Comparison of ENCODE assay signal across 33 cellular contexts in the genomic region with DNA sequence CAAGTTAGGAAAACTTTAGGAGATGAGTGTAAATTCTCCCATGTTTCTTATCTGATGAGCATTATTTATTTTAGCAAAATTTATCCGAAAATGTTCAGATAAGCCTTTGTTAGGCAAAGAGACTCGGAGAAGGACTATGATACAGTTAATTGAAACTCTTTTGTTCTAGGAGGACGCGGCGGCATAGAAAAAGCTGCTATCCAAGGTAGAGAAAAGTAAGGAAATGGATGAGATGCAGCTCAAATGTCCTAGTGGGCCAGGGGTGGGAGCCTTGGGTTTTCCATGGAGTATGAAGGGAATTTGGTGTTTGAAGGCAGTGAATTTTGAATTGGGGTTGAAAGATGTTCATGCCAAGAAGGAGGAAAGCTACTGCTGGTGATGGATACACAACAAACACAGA.
A peak's percentile ranks its signal among the peaks of the same experiment; 100 is the strongest.
DNase-seq lines count a peak whose midpoint lies in the region; ATAC-seq and TF ChIP-seq lines count a peak whose summit lies in the region.
"Had no signal": no experiment of that assay in that cellular context is flagged by ENCODE, and none has a peak within 500 bp of the region (broad histone marks: within the 10 kb centered on the region; RNA-seq: fewer than 3 reads in every experiment).

No MANE protein-coding gene starts in this region.

- no peaks in the 10 kb centered on the region for H3K9me3 ChIP-seq in SK-N-SH
- H3K9me3 ChIP-seq: A549, BE2C, Caco-2 had no signal

- WGBS in SK-N-SH (ENCODE audit: low lambda C conversion rate), result 69% methylated on average over 5 of the region's 5 CpGs

- POLR2A ChIA-PET in SK-N-SH (lab: Yijun Ruan, JAX), result no interaction called here

- CTCF ChIA-PET in SK-N-SH (lab: Yijun Ruan, JAX), result interaction anchor here (1.2 kb wide), 1 partner anchor 472 kb away, joined by 3 read pairs; no protein-coding TSS in a partner anchor

- no peak overlapping the region for H3K9ac ChIP-seq in SK-N-SH
- H3K9ac ChIP-seq: BLaER1; BLaER1 treated with 17β-estradiol and CSF1 and Interleukin-3, amounts not matched to agents 10 nM and 100 nM had no signal

- H3K27me3 ChIP-seq in SK-N-SH (ENCODE audit: insufficient read depth), result no peaks in the 10 kb centered on the region
- H3K27me3 ChIP-seq: BE2C; BLaER1; BLaER1 treated with 17β-estradiol and CSF1 and Interleukin-3, amounts not matched to agents 10 nM and 100 nM had no signal

- TF ChIP-seq RAD21 in SK-N-SH (IDR thresholded peaks at IDR 0.05; ENCODE audit: low read length), result no peak

- TF ChIP-seq EP300 in SK-N-SH (IDR thresholded peaks at IDR 0.05; ENCODE audit: borderline replicate concordance in 1 of 2, low read depth in 1 of 2, low read length in 1 of 2), result no peak

- DNase-seq in SK-N-SH (no peak), left kidney (ENCODE audit: low read depth, low spot score) (peak; percentile 12), NCI-H345 treated with DMSO at 0.1 percent for 48 hours (lab: John Stamatoyannopoulos, UW; ENCODE audit: unreplicated experiment) (no peak), endothelial cell (ENCODE audit: low spot score) (no peak)
- DNase-seq: 8988T; ACHN; AML-193; BE2C; C1 segment of cervical spinal cord; Caco-2; Calu3; CD4-positive, alpha-beta memory T cell; CD4-positive, alpha-beta T cell; CD4-positive, CD25-positive, alpha-beta regulatory T cell; CD8-positive, alpha-beta memory T cell; CD8-positive, alpha-beta T cell; COR-L47; DMS 273 treated with DMSO at 0.1 percent for 48 hours; DMS153; DMS53; DMS79; DMS79 treated with DMSO at 0.1 percent for 48 hours; DND-41; EL had no signal

- TF ChIP-seq CTCF in SK-N-SH (IDR thresholded peaks at IDR 0.05), result no peak
- no peak for TF ChIP-seq CTCF in endothelial cell (IDR thresholded peaks at IDR 0.05; ENCODE audit: unreplicated experiment)

- no peak overlapping the region for H3K4me3 ChIP-seq in SK-N-SH (ENCODE audit: low read depth in 2 of 2, low read length in 1 of 2)
- H3K4me3 ChIP-seq: A549; BLaER1; BLaER1 treated with 17β-estradiol and CSF1 and Interleukin-3, amounts not matched to agents 10 nM and 100 nM had no signal

- no peak overlapping the region for H3K27ac ChIP-seq in SK-N-SH (ENCODE audit: low read depth in 2 of 2, low read length in 1 of 2)
- H3K27ac ChIP-seq: 22Rv1; A549; BLaER1; BLaER1 treated with 17β-estradiol and CSF1 and Interleukin-3, amounts not matched to agents 10 nM and 100 nM; C4-2B had no signal

- H3K9me2 ChIP-seq in SK-N-SH, result no peaks in the 10 kb centered on the region

- peaks cover 1% of the 10 kb centered on the region for H3K27me3 Mint-ChIP-seq in endothelial cell (ENCODE audit: unreplicated experiment)
- H3K27me3 Mint-ChIP-seq: B cell; CD4-positive, alpha-beta memory T cell; CD4-positive, alpha-beta T cell; CD4-positive, CD25-positive, alpha-beta regulatory T cell had no signal

- peaks cover 55% of the 10 kb centered on the region for H3K9me3 Mint-ChIP-seq in endothelial cell (ENCODE audit: unreplicated experiment)
- H3K9me3 Mint-ChIP-seq: CD4-positive, alpha-beta T cell had no signal

- no peaks in the 10 kb centered on the region for H3K36me3 ChIP-seq in SK-N-SH (replicated peaks in 1 of 2; ENCODE audit: control insufficient read depth in 1 of 2, insufficient read depth in 2 of 2, low read length in 1 of 2)
- H3K36me3 ChIP-seq: BE2C; BLaER1; BLaER1 treated with 17β-estradiol and CSF1 and Interleukin-3, amounts not matched to agents 10 nM and 100 nM had no signal

- no peaks in the 10 kb centered on the region for H3F3A ChIP-seq in SK-N-SH (replicated peaks; ENCODE audit: insufficient read depth)

- no peak overlapping the region for H3K27ac Mint-ChIP-seq in endothelial cell (ENCODE audit: unreplicated experiment)
- H3K27ac Mint-ChIP-seq: B cell; CD14-positive monocyte; CD4-positive, alpha-beta T cell; CD4-positive, CD25-positive, alpha-beta regulatory T cell; CD8-positive, alpha-beta memory T cell; CD8-positive, alpha-beta T cell had no signal

- H2AFZ ChIP-seq in SK-N-SH (ENCODE audit: low read depth), result no peak overlapping the region

- no peak overlapping the region for H3K4me3 Mint-ChIP-seq in endothelial cell (ENCODE audit: unreplicated experiment)
- H3K4me3 Mint-ChIP-seq: B cell; CD14-positive monocyte; CD4-positive, alpha-beta memory T cell; CD4-positive, alpha-beta T cell; CD4-positive, CD25-positive, alpha-beta regulatory T cell; CD8-positive, alpha-beta memory T cell; CD8-positive, alpha-beta T cell had no signal

- ATAC-seq in SK-N-SH treated with all-trans-retinoic acid at 6 μM for 48 hours, result no peak
- ATAC-seq: A549; CD8-positive, alpha-beta T cell had no signal

- H3K79me2 ChIP-seq in SK-N-SH (ENCODE audit: insufficient read depth), result no peaks in the 10 kb centered on the region

- peaks cover 4% of the 10 kb centered on the region for H3K36me3 Mint-ChIP-seq in endothelial cell (ENCODE audit: low read depth, unreplicated experiment)
- H3K36me3 Mint-ChIP-seq: CD14-positive monocyte; CD4-positive, alpha-beta memory T cell; CD4-positive, CD25-positive, alpha-beta regulatory T cell; CD8-positive, alpha-beta memory T cell; CD8-positive, alpha-beta T cell had no signal

- H4K20me1 ChIP-seq in SK-N-SH (ENCODE audit: insufficient read depth), result no peaks in the 10 kb centered on the region
- H4K20me1 ChIP-seq: BLaER1; BLaER1 treated with 17β-estradiol and CSF1 and Interleukin-3, amounts not matched to agents 10 nM and 100 nM had no signal

- H3K4me1 Mint-ChIP-seq in endothelial cell (ENCODE audit: unreplicated experiment), result no peaks in the 10 kb centered on the region
- H3K4me1 Mint-ChIP-seq: B cell; CD14-positive monocyte; CD8-positive, alpha-beta memory T cell had no signal

- no peak overlapping the region for H3K4me2 ChIP-seq in SK-N-SH
- H3K4me2 ChIP-seq: A549; BLaER1; BLaER1 treated with 17β-estradiol and CSF1 and Interleukin-3, amounts not matched to agents 10 nM and 100 nM had no signal

- no peaks in the 10 kb centered on the region for H3K4me1 ChIP-seq in SK-N-SH (ENCODE audit: control insufficient read depth in 1 of 2, insufficient read depth in 2 of 2, low read depth in 1 of 2, low read length in 1 of 2)
- H3K4me1 ChIP-seq: A549; BE2C; BLaER1 treated with 17β-estradiol and CSF1 and Interleukin-3, amounts not matched to agents 10 nM and 100 nM; Caco-2 had no signal

TF ChIP-seq in SK-N-SH, 30 proteins besides CTCF, POLR2A, EP300 and RAD21 (continues in another document):
- TF ChIP-seq RXRA (IDR thresholded peaks at IDR 0.05; ENCODE audit: borderline replicate concordance, low read depth), result no peak
- TF ChIP-seq SMC3 (IDR thresholded peaks at IDR 0.05; ENCODE audit: low read depth, low read length), result no peak
- TF ChIP-seq RFX5 (IDR thresholded peaks at IDR 0.05; ENCODE audit: low read length), result no peak
- no peak for TF ChIP-seq POLR2AphosphoS5 (IDR thresholded peaks at IDR 0.05; ENCODE audit: low read depth, low read length)

TF ChIP-seq in SK-N-SH treated with all-trans-retinoic acid at 6 μM for 48 hours, 23 proteins besides CTCF, POLR2A, EP300 and RAD21 (continues in another document):
- no peak for TF ChIP-seq ZFP3 (CRISPR knock-in tag; IDR thresholded peaks at IDR 0.05)
- TF ChIP-seq ARNTL (CRISPR knock-in tag; IDR thresholded peaks at IDR 0.05; ENCODE audit: borderline replicate concordance, low read depth), result no peak
- no peak for TF ChIP-seq BACH2 (CRISPR knock-in tag; IDR thresholded peaks at IDR 0.05; ENCODE audit: borderline replicate concordance)
- TF ChIP-seq, protein P1, sequence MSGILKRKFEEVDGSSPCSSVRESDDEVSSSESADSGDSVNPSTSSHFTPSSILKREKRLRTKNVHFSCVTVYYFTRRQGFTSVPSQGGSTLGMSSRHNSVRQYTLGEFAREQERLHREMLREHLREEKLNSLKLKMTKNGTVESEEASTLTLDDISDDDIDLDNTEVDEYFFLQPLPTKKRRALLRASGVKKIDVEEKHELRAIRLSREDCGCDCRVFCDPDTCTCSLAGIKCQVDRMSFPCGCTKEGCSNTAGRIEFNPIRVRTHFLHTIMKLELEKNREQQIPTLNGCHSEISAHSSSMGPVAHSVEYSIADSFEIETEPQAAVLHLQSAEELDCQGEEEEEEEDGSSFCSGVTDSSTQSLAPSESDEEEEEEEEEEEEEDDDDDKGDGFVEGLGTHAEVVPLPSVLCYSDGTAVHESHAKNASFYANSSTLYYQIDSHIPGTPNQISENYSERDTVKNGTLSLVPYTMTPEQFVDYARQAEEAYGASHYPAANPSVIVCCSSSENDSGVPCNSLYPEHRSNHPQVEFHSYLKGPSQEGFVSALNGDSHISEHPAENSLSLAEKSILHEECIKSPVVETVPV (CRISPR knock-in tag; IDR thresholded peaks at IDR 0.05), result no peak
- no peak for TF ChIP-seq ZNF565 (CRISPR knock-in tag; conservative IDR thresholded peaks at IDR 0.05; ENCODE audit: low read depth)
- TF ChIP-seq GLIS3 (CRISPR knock-in tag; IDR thresholded peaks at IDR 0.05), result no peak
- TF ChIP-seq ZNF8 (CRISPR knock-in tag; IDR thresholded peaks at IDR 0.05), result no peak

TF ChIP-seq in PFSK-1, 5 proteins besides CTCF, POLR2A, EP300 and RAD21:
- TF ChIP-seq, protein P2, sequence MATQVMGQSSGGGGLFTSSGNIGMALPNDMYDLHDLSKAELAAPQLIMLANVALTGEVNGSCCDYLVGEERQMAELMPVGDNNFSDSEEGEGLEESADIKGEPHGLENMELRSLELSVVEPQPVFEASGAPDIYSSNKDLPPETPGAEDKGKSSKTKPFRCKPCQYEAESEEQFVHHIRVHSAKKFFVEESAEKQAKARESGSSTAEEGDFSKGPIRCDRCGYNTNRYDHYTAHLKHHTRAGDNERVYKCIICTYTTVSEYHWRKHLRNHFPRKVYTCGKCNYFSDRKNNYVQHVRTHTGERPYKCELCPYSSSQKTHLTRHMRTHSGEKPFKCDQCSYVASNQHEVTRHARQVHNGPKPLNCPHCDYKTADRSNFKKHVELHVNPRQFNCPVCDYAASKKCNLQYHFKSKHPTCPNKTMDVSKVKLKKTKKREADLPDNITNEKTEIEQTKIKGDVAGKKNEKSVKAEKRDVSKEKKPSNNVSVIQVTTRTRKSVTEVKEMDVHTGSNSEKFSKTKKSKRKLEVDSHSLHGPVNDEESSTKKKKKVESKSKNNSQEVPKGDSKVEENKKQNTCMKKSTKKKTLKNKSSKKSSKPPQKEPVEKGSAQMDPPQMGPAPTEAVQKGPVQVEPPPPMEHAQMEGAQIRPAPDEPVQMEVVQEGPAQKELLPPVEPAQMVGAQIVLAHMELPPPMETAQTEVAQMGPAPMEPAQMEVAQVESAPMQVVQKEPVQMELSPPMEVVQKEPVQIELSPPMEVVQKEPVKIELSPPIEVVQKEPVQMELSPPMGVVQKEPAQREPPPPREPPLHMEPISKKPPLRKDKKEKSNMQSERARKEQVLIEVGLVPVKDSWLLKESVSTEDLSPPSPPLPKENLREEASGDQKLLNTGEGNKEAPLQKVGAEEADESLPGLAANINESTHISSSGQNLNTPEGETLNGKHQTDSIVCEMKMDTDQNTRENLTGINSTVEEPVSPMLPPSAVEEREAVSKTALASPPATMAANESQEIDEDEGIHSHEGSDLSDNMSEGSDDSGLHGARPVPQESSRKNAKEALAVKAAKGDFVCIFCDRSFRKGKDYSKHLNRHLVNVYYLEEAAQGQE (IDR thresholded peaks at IDR 0.05; ENCODE audit: insufficient read depth in 1 of 2, low read depth in 2 of 2, low read length in 2 of 2), result peak; percentile 10 to 79; a peak in 2 of 4 replicates
- TF ChIP-seq POLR2AphosphoS5 (IDR thresholded peaks at IDR 0.05; ENCODE audit: low read depth, low read length), result no peak
